ENCODE assay signal across 23 cellular contexts in the genomic region with DNA sequence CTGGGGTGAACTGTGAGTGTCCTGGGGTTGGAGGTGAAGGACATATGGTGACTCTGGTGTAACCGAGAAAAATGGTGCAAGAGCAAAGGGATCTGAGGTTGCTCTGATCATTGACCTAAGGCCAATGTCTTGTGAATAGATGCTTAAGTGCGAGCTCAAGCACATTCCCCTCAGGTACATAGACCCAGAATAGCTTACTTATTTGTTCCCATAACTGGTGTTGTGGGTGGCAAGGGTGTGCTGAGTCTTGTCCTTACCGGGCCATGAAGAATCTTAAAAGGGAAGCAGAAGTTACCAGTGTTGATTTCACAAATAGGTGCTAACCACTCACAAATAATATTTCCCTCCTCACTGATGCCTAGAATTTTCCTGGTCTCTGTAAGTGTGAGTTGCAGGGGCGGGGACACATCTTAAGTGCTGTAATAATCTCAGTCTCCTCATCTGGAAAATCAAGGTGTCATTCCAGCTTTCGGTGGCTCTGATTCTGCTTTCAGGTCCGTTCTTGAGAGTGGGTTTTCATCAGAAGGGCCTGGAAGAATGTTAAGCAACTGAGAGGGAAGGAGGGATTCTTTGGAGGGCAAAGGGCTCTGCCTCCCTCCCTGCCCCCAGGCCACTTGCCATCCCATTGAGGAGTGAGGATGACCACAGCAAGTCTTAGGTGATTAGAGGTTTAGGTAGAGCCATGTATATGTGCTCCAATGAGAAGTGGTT.
"Had no signal": no experiment of that assay in that cellular context is flagged by ENCODE, and none has a peak within 500 bp of the region (broad histone marks: within the 10 kb centered on the region; RNA-seq: fewer than 3 reads in every experiment).

No MANE protein-coding gene starts in this region.

- H3K27ac Mint-ChIP-seq: activated CD8-positive, alpha-beta T cell treated with anti-CD3 and anti-CD28 coated beads, Interleukin-2, amount 10 ng/mL, durations not matched to agents 7 days and 5 days; activated naive CD8-positive, alpha-beta T cell treated with anti-CD3 and anti-CD28 coated beads for 36 hours had no signal

- H3K4me3 ChIP-seq: gastrocnemius medialis, mucosa of descending colon, upper lobe of right lung had no signal

- ATAC-seq: activated CD8-positive, alpha-beta T cell treated with anti-CD3 and anti-CD28 coated beads, Interleukin-2, amount 10 ng/mL, durations not matched to agents 7 days and 5 days; activated T-cell treated with anti-CD3 and anti-CD28 coated beads, Interleukin-2, amount 50 U/mL, for 4 hours; esophagus mucosa; gastrocnemius medialis; left cardiac atrium; mucosa of descending colon; upper lobe of right lung had no signal

- H3K4me3 Mint-ChIP-seq: activated CD8-positive, alpha-beta T cell treated with anti-CD3 and anti-CD28 coated beads, Interleukin-2, amount 10 ng/mL, durations not matched to agents 7 days and 5 days; activated naive CD8-positive, alpha-beta T cell treated with anti-CD3 and anti-CD28 coated beads for 36 hours; activated T-cell treated with anti-CD3 and anti-CD28 coated beads, Interleukin-2, amount 50 U/mL, for 4 hours had no signal

- H3K27me3 ChIP-seq: gastrocnemius medialis, upper lobe of right lung had no signal

- DNase-seq: activated CD4-positive, alpha-beta T cell treated with anti-CD3 and anti-CD28 coated beads for 1 hour; activated CD4-positive, alpha-beta T cell treated with anti-CD3 and anti-CD28 coated beads, Interleukin-2, amount 50 U/mL, for 1 hour; activated CD8-positive, alpha-beta T cell treated with anti-CD3 and anti-CD28 coated beads, Interleukin-2, amount 10 ng/mL, durations not matched to agents 7 days and 5 days; activated naive CD4-positive, alpha-beta T cell treated with Interleukin-2 at 50 U/mL for 16 hours; activated naive CD8-positive, alpha-beta T cell treated with anti-CD3 and anti-CD28 coated beads for 36 hours; activated T-cell treated with anti-CD3 and anti-CD28 coated beads, Interleukin-2, amount 50 U/mL, for 4 hours; central memory CD4-positive, alpha-beta T cell; dermis blood vessel endothelial cell; effector CD8-positive, alpha-beta T cell; gastrocnemius medialis; hypothalamus; left cardiac atrium; mucosa of descending colon; retina; stimulated activated CD4-positive, alpha-beta T cell treated with anti-CD3 and anti-CD28 coated beads, Interleukin-4, amount 100 ng/mL, for 1 hour; stimulated activated naive CD4-positive, alpha-beta T cell treated with Interleukin-2 at 50 U/mL for 16 hours; T-helper 1 cell; upper lobe of right lung had no signal

- H3K4me1 ChIP-seq: gastrocnemius medialis had no signal

- FAIRE-seq: astrocyte, endothelial cell of umbilical vein, islet of Langerhans, TTC549 had no signal

- H3K4me1 Mint-ChIP-seq: activated naive CD8-positive, alpha-beta T cell treated with anti-CD3 and anti-CD28 coated beads for 36 hours had no signal

- H3K36me3 Mint-ChIP-seq: activated naive CD8-positive, alpha-beta T cell treated with anti-CD3 and anti-CD28 coated beads for 36 hours had no signal

- H3K27ac ChIP-seq: gastrocnemius medialis, upper lobe of right lung had no signal

- H3K36me3 ChIP-seq: gastrocnemius medialis, upper lobe of right lung had no signal

- H3K9me3 ChIP-seq: gastrocnemius medialis, mucosa of descending colon, upper lobe of right lung had no signal

- H3K9me3 Mint-ChIP-seq: activated naive CD8-positive, alpha-beta T cell treated with anti-CD3 and anti-CD28 coated beads for 36 hours; activated T-cell treated with anti-CD3 and anti-CD28 coated beads, Interleukin-2, amount 50 U/mL, for 4 hours had no signal
